ENCODE assay signal across 1 cellular context in genomic region chr11:64778473-64779298, GRCh38.
A peak's percentile ranks its signal among the peaks of the same experiment; 100 is the strongest.
TF ChIP-seq lines count a peak whose summit lies in the region.

TSS of gene SF1 (minus strand) at chr11:64778542. CDS start at chr11:64778392, 150 bp downstream.

TF ChIP-seq in HepG2, 621 proteins besides CTCF, POLR2A, EP300 and RAD21 (continued from another document and continues in another):
- TF ChIP-seq HMGXB4 (CRISPR knock-in tag; IDR thresholded peaks at IDR 0.05; ENCODE audit: borderline replicate concordance in 1 of 2, low read depth in 1 of 2) (peak; percentile 38 to 64; a peak in 2 of 4 replicates), YY1 (IDR thresholded peaks at IDR 0.05; ENCODE audit: insufficient read depth, insufficient replicate concordance, low read depth, low read length) (peak; percentile 92), U2AF1 (optimal IDR thresholded peaks at IDR 0.05; ENCODE audit: low read depth, low read length) (no peak), RBM39 (IDR thresholded peaks at IDR 0.05; ENCODE audit: low read depth, low read length, poor library complexity, severe bottlenecking) (peak; percentile 41), GLI4 (CRISPR knock-in tag; IDR thresholded peaks at IDR 0.05; ENCODE audit: borderline replicate concordance) (no peak), XRCC5 (optimal IDR thresholded peaks at IDR 0.05; ENCODE audit: low read length) (peak; percentile 67), CHD2 (IDR thresholded peaks at IDR 0.05; ENCODE audit: low read depth, low read length) (peak; percentile 96), ZNF800 (CRISPR knock-in tag; IDR thresholded peaks at IDR 0.05) (no peak), ZNF7 (CRISPR knock-in tag; IDR thresholded peaks at IDR 0.05) (no peak), RFX5 (IDR thresholded peaks at IDR 0.05; ENCODE audit: low read depth, low read length) (peak; percentile 71), HOXA5 (CRISPR knock-in tag; IDR thresholded peaks at IDR 0.05) (0 out of 2 replicates have a peak, but pooled peaks have one; percentile 15), ZNF766 (CRISPR knock-in tag; IDR thresholded peaks at IDR 0.05; ENCODE audit: borderline replicate concordance) (no peak), PITX1 (CRISPR knock-in tag; IDR thresholded peaks at IDR 0.05) (peak; percentile 93), POLR2G (IDR thresholded peaks at IDR 0.05; ENCODE audit: low read depth, low read length) (peak; percentile 87), GFI1 (CRISPR knock-in tag; IDR thresholded peaks at IDR 0.05; ENCODE audit: borderline replicate concordance) (peak; percentile 33; the same call in 1 of the 2 replicates), AGO1 (IDR thresholded peaks at IDR 0.05; ENCODE audit: low read depth, low read length, poor library complexity, severe bottlenecking) (peak; percentile 44), KDM2A (CRISPR knock-in tag; IDR thresholded peaks at IDR 0.05; ENCODE audit: borderline replicate concordance, low read depth) (0 out of 2 replicates have a peak, but pooled peaks have one; percentile 35), CHCHD3 (CRISPR knock-in tag; IDR thresholded peaks at IDR 0.05) (no peak), RNF2 (conservative IDR thresholded peaks at IDR 0.05; ENCODE audit: low read depth) (no peak), ZNF205 (CRISPR knock-in tag; IDR thresholded peaks at IDR 0.05) (no peak), ZBTB42 (CRISPR knock-in tag; IDR thresholded peaks at IDR 0.05) (no peak), POGK (CRISPR knock-in tag; conservative IDR thresholded peaks at IDR 0.05) (peak; percentile 31), ZNF737 (CRISPR knock-in tag; IDR thresholded peaks at IDR 0.05; ENCODE audit: borderline replicate concordance) (no peak), ZNF746 (CRISPR knock-in tag; IDR thresholded peaks at IDR 0.05) (no peak), ZNF460 (CRISPR knock-in tag; IDR thresholded peaks at IDR 0.05; ENCODE audit: borderline replicate concordance) (no peak), ZNF317 (CRISPR knock-in tag; IDR thresholded peaks at IDR 0.05) (peak; percentile 42; the same call in 1 of the 2 replicates), ZNF567 (CRISPR knock-in tag; IDR thresholded peaks at IDR 0.05; ENCODE audit: borderline replicate concordance) (no peak), TBX2 (CRISPR knock-in tag; IDR thresholded peaks at IDR 0.05; ENCODE audit: borderline replicate concordance) (peak; percentile 66), NCOA2 (CRISPR knock-in tag; IDR thresholded peaks at IDR 0.05) (no peak; the same call in 1 of the 2 replicates), ZBTB8A (CRISPR knock-in tag; IDR thresholded peaks at IDR 0.05; ENCODE audit: borderline replicate concordance, low read depth) (no peak), FOXO1 (CRISPR knock-in tag; IDR thresholded peaks at IDR 0.05) (no peak; the same call in 1 of the 2 replicates), ZNF616 (CRISPR knock-in tag; IDR thresholded peaks at IDR 0.05; ENCODE audit: low read depth) (no peak), BHLHE40 (IDR thresholded peaks at IDR 0.05; ENCODE audit: low read length) (no peak), ZSCAN12 (CRISPR knock-in tag; IDR thresholded peaks at IDR 0.05) (no peak), KDM1A (CRISPR knock-in tag; IDR thresholded peaks at IDR 0.05) (no peak), KLF15 (CRISPR knock-in tag; IDR thresholded peaks at IDR 0.05; ENCODE audit: borderline replicate concordance) (no peak), GTF3A (CRISPR knock-in tag; conservative IDR thresholded peaks at IDR 0.05) (no peak), ZFAT (CRISPR knock-in tag; conservative IDR thresholded peaks at IDR 0.05) (no peak), SPEN (CRISPR knock-in tag; IDR thresholded peaks at IDR 0.05; ENCODE audit: low read depth) (peak; percentile 58; the same call in 1 of the 2 replicates), IKZF4 (CRISPR knock-in tag; IDR thresholded peaks at IDR 0.05; ENCODE audit: borderline replicate concordance, low read depth, not compliant biosample characterization) (no peak), NR2F2 (IDR thresholded peaks at IDR 0.05; ENCODE audit: borderline replicate concordance, low read depth) (no peak), ARNT2 (CRISPR knock-in tag; IDR thresholded peaks at IDR 0.05; ENCODE audit: low read depth) (no peak), DR1 (CRISPR knock-in tag; IDR thresholded peaks at IDR 0.05) (peak; percentile 79; the same call in 1 of the 2 replicates), HNF4A (CRISPR knock-in tag; IDR thresholded peaks at IDR 0.05) (peak; percentile 28; the same call in 1 of the 2 replicates), ZNF777 (CRISPR knock-in tag; IDR thresholded peaks at IDR 0.05) (no peak), SNAI1 (CRISPR knock-in tag; IDR thresholded peaks at IDR 0.05; ENCODE audit: borderline replicate concordance) (no peak), ZNF441 (CRISPR knock-in tag; IDR thresholded peaks at IDR 0.05; ENCODE audit: borderline replicate concordance) (peak; percentile 70), CREB1 (IDR thresholded peaks at IDR 0.05) (peak; percentile 89), CREB1 (CRISPR knock-in tag; IDR thresholded peaks at IDR 0.05) (peak; percentile 90), ZNF350 (CRISPR knock-in tag; IDR thresholded peaks at IDR 0.05; ENCODE audit: borderline replicate concordance, low read depth) (no peak), PRDM10 (CRISPR knock-in tag; IDR thresholded peaks at IDR 0.05; ENCODE audit: low read depth) (0 out of 2 replicates have a peak, but pooled peaks have one; percentile 48)
- TF ChIP-seq, protein P1, sequence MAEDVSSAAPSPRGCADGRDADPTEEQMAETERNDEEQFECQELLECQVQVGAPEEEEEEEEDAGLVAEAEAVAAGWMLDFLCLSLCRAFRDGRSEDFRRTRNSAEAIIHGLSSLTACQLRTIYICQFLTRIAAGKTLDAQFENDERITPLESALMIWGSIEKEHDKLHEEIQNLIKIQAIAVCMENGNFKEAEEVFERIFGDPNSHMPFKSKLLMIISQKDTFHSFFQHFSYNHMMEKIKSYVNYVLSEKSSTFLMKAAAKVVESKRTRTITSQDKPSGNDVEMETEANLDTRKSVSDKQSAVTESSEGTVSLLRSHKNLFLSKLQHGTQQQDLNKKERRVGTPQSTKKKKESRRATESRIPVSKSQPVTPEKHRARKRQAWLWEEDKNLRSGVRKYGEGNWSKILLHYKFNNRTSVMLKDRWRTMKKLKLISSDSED (CRISPR knock-in tag; IDR thresholded peaks at IDR 0.05), result no peak
- TF ChIP-seq, protein P2, sequence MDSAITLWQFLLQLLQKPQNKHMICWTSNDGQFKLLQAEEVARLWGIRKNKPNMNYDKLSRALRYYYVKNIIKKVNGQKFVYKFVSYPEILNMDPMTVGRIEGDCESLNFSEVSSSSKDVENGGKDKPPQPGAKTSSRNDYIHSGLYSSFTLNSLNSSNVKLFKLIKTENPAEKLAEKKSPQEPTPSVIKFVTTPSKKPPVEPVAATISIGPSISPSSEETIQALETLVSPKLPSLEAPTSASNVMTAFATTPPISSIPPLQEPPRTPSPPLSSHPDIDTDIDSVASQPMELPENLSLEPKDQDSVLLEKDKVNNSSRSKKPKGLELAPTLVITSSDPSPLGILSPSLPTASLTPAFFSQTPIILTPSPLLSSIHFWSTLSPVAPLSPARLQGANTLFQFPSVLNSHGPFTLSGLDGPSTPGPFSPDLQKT (CRISPR knock-in tag; IDR thresholded peaks at IDR 0.05; ENCODE audit: borderline replicate concordance), result no peak
- TF ChIP-seq, protein P3, sequence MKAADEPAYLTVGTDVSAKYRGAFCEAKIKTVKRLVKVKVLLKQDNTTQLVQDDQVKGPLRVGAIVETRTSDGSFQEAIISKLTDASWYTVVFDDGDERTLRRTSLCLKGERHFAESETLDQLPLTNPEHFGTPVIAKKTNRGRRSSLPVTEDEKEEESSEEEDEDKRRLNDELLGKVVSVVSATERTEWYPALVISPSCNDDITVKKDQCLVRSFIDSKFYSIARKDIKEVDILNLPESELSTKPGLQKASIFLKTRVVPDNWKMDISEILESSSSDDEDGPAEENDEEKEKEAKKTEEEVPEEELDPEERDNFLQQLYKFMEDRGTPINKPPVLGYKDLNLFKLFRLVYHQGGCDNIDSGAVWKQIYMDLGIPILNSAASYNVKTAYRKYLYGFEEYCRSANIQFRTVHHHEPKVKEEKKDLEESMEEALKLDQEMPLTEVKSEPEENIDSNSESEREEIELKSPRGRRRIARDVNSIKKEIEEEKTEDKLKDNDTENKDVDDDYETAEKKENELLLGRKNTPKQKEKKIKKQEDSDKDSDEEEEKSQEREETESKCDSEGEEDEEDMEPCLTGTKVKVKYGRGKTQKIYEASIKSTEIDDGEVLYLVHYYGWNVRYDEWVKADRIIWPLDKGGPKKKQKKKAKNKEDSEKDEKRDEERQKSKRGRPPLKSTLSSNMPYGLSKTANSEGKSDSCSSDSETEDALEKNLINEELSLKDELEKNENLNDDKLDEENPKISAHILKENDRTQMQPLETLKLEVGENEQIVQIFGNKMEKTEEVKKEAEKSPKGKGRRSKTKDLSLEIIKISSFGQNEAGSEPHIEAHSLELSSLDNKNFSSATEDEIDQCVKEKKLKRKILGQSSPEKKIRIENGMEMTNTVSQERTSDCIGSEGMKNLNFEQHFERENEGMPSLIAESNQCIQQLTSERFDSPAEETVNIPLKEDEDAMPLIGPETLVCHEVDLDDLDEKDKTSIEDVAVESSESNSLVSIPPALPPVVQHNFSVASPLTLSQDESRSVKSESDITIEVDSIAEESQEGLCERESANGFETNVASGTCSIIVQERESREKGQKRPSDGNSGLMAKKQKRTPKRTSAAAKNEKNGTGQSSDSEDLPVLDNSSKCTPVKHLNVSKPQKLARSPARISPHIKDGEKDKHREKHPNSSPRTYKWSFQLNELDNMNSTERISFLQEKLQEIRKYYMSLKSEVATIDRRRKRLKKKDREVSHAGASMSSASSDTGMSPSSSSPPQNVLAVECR (CRISPR knock-in tag; IDR thresholded peaks at IDR 0.05; ENCODE audit: borderline replicate concordance), result peak; percentile 64; the same call in 1 of the 2 replicates
- TF ChIP-seq, protein P4, sequence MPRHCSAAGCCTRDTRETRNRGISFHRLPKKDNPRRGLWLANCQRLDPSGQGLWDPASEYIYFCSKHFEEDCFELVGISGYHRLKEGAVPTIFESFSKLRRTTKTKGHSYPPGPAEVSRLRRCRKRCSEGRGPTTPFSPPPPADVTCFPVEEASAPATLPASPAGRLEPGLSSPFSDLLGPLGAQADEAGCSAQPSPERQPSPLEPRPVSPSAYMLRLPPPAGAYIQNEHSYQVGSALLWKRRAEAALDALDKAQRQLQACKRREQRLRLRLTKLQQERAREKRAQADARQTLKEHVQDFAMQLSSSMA (CRISPR knock-in tag; IDR thresholded peaks at IDR 0.05), result no peak
